In the genomic region with DNA sequence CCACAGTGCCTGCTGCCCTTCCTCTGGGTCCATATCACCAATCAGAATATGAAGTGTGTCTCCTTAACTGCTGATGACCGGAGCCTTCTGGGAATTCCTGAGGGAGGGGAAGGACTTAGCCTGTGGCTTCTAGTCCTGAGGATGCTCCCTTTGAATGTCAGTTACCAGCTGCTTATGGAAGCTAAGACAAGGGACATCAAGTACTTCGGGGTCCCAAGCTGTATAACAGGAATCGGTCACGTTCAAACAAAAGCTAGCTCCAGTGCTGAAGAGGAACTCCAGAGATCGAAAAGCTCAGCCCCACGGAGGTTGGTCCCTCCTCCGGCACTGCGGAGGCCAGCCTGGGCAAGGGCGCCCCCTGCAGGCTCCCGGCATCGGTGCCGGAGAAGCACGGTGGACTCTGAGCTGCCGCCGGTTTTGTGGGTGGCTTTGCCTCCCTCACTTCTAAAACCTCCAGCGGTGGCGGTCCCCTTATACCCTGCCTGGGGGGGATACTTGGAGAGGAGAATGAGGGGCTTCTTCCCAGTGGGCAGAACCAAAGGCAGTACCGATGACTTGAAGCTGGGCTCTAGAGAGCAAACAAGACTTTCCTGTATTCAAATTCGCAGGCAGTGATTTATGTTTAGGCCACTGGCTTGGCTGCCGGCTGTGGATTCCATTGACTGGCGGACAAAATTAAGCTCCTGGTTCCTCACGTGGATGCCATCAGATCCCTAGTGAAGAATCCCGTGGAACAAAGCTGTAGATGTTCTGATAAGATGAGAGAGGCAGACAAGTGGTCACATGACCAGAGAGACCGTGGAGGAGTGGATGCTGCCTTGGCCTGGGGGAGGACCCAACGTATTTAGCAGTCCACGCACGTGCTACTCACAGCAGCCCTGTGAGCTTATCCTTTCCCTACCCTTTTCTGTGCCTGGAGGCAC, we compare ENCODE assay signal across 8 cellular contexts. TPM values are rescaled to one million over a fixed set of nuclear protein-coding genes. Genes with fewer than 3 reads are reported as not detected.
A peak's percentile ranks its signal among the peaks of the same experiment; 100 is the strongest.
DNase-seq lines count a peak whose midpoint lies in the region; ATAC-seq and TF ChIP-seq lines count a peak whose summit lies in the region.

No MANE protein-coding gene starts in this region.

- peak overlapping the region; percentile 63 for H3K27ac Mint-ChIP-seq in activated CD4-positive, alpha-beta T cell treated with anti-CD3 and anti-CD28 coated beads for 36 hours
- H3K27ac Mint-ChIP-seq in chondrocyte (ENCODE audit: unreplicated experiment): peak overlapping the region; percentile 84

- no peaks in the 10 kb centered on the region for H3K9me3 Mint-ChIP-seq in activated CD4-positive, alpha-beta T cell treated with anti-CD3 and anti-CD28 coated beads for 36 hours (ENCODE audit: low read depth)
- no peaks in the 10 kb centered on the region for H3K9me3 Mint-ChIP-seq in chondrocyte (ENCODE audit: low read depth)

- TF ChIP-seq CTCF in 22Rv1 (IDR thresholded peaks at IDR 0.05): peak; percentile 99
- TF ChIP-seq CTCF in chondrocyte (IDR thresholded peaks at IDR 0.05): peak; percentile 100

- H3K27ac ChIP-seq in 22Rv1 (peak overlapping the region; percentile 60), layer of hippocampus (ENCODE audit: low read depth, low read length) (peak overlapping the region; percentile 84)

- peaks cover 15% of the 10 kb centered on the region for H3K4me1 Mint-ChIP-seq in activated CD4-positive, alpha-beta T cell treated with anti-CD3 and anti-CD28 coated beads for 36 hours
- H3K4me1 Mint-ChIP-seq in chondrocyte (ENCODE audit: low read depth): peaks cover 15% of the 10 kb centered on the region

- H3K27me3 Mint-ChIP-seq in activated CD4-positive, alpha-beta T cell treated with anti-CD3 and anti-CD28 coated beads for 36 hours: peaks cover 10% of the 10 kb centered on the region
- H3K27me3 Mint-ChIP-seq in chondrocyte (ENCODE audit: low read depth): no peaks in the 10 kb centered on the region

- H3K36me3 Mint-ChIP-seq in activated CD4-positive, alpha-beta T cell treated with anti-CD3 and anti-CD28 coated beads for 36 hours (ENCODE audit: low read depth): no peaks in the 10 kb centered on the region
- no peaks in the 10 kb centered on the region for H3K36me3 Mint-ChIP-seq in chondrocyte (ENCODE audit: low read depth)

- peak; percentile 86 for ATAC-seq in GM18517 (IDR thresholded peaks at IDR 0.05; ENCODE audit: unreplicated experiment)
- peak; percentile 77 for ATAC-seq in HG03196 (IDR thresholded peaks at IDR 0.05; ENCODE audit: unreplicated experiment)
- ATAC-seq in activated CD4-positive, alpha-beta T cell treated with anti-CD3 and anti-CD28 coated beads for 36 hours: peak; percentile 99

- CTCF ChIA-PET in activated CD4-positive, alpha-beta T cell treated with anti-CD3 and anti-CD28 coated beads for 36 hours (lab: Charles Lee): interaction anchor here (0.5 to 4.6 kb wide), 109 partner anchors 8 to 473 kb away, joined by 3 to 101 read pairs (median 5); partner anchors contain the start of genes MRPS10 and UBR2

- no peaks in the 10 kb centered on the region for H3K27me3 ChIP-seq in layer of hippocampus (ENCODE audit: control insufficient read depth, insufficient read depth, low read length)

- DNase-seq in NCI-H446 (lab: John Stamatoyannopoulos, UW): peak; percentile 36 to 84
- peak; percentile 94 for DNase-seq in activated CD4-positive, alpha-beta T cell treated with anti-CD3 and anti-CD28 coated beads for 36 hours
- no peak for DNase-seq in chondrocyte (ENCODE audit: low spot score)
- DNase-seq in stimulated activated CD4-positive, alpha-beta T cell treated with anti-CD3 and anti-CD28 coated beads, Interleukin-15, amount 100 ng/mL, for 48 hours (ENCODE audit: low read depth in 2 of 2): peak; percentile 77 to 85

- intact Hi-C loops in activated CD4-positive, alpha-beta T cell treated with anti-CD3 and anti-CD28 coated beads for 36 hours (cut with DNase I, micrococcal nuclease): loop anchor here (1.0 to 5.0 kb wide), 9 partner anchors 94 to 330 kb away; partner anchors contain the start of gene MRPS10 (in 1 of the 2)

- H3K4me3 Mint-ChIP-seq in activated CD4-positive, alpha-beta T cell treated with anti-CD3 and anti-CD28 coated beads for 36 hours: peak overlapping the region; percentile 56
- H3K4me3 Mint-ChIP-seq in chondrocyte (ENCODE audit: unreplicated experiment): peak overlapping the region; percentile 84

- POLR2A ChIA-PET in activated CD4-positive, alpha-beta T cell treated with anti-CD3 and anti-CD28 coated beads for 36 hours (lab: Charles Lee): interaction anchor here (0.6 to 1.0 kb wide), 2 partner anchors 208 to 333 kb away, joined by 3 read pairs; no protein-coding TSS in a partner anchor

RNA-seq across cellular contexts. Expression of gene UBR2, which starts 16.2 kb away (rescaled TPM):
- total RNA-seq in activated CD4-positive, alpha-beta T cell treated with anti-CD3 and anti-CD28 coated beads for 36 hours: 10 to 100 TPM; 23.9 to 28.1 TPM
- 20.9 to 25.7 TPM (median 20.9 TPM) in 3 replicates for total RNA-seq in chondrocyte
